10 cellular contexts compared by ENCODE assay signal in the genomic region with DNA sequence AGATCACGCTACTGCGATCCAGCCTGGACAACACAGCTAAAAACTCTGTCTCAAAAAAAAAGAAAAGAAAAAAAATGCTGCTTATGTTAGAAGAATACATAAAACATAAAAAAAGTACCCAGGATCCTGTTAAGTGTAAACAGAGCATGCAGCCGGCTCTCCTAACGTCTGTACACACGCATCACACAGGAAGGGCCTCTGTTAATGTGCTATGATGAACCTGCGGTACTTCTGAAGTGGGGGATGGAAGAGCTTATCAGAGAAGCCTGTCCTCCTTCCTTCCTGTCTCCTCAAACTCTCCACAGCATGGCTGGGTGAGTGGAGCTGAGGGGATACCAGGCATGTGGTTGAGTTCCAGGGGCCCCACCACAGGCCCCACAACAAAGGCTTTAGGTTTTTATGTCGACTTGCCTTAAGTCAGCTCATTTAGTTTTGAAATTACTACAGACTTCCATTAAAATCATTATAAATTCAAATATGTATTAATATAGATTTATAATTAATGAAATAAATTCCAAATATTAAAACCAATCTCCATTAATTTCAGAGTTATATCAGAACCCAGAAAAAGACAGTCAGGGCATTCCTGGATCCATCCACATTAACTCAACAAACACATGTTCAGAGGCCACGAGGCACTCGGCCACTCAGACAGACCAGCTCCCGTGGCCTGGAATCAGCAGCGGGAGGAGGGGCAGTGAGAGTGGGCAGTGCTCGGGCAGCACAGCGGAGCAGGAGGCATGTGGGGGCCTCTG. TPM values are rescaled to one million over a fixed set of nuclear protein-coding genes. Genes with fewer than 3 reads are reported as not detected.
A peak's percentile ranks its signal among the peaks of the same experiment; 100 is the strongest.
DNase-seq lines count a peak whose midpoint lies in the region; ATAC-seq and TF ChIP-seq lines count a peak whose summit lies in the region.
"Had no signal": no experiment of that assay in that cellular context is flagged by ENCODE, and none has a peak within 500 bp of the region (broad histone marks: within the 10 kb centered on the region; RNA-seq: fewer than 3 reads in every experiment).

No MANE protein-coding gene starts in this region.

- H3K36me3 ChIP-seq in WERI-Rb-1 = peaks cover 27% of the 10 kb centered on the region

- TF ChIP-seq CTCF in coronary artery (IDR thresholded peaks at IDR 0.05) (no peak), WERI-Rb-1 (IDR thresholded peaks at IDR 0.05; ENCODE audit: low read depth, low read length) (no peak)

- no peaks in the 10 kb centered on the region for H3K27me3 ChIP-seq in WERI-Rb-1 (ENCODE audit: insufficient read depth, low read depth, severe bottlenecking)

- no peak overlapping the region for H3K27ac ChIP-seq in coronary artery
- H3K27ac ChIP-seq in WERI-Rb-1 = no peak overlapping the region

- peaks cover 56% of the 10 kb centered on the region for H3K4me1 Mint-ChIP-seq in activated CD4-positive, alpha-beta T cell treated with anti-CD3 and anti-CD28 coated beads, Interleukin-2, amount 10 ng/mL, durations not matched to agents 24 days and 14 days

- H3K36me3 Mint-ChIP-seq in activated CD4-positive, alpha-beta T cell treated with anti-CD3 and anti-CD28 coated beads, Interleukin-2, amount 10 ng/mL, durations not matched to agents 24 days and 14 days (ENCODE audit: low read depth) = peaks cover 27% of the 10 kb centered on the region
- peaks cover 11 to 16% of the 10 kb centered on the region in 2 donors for H3K36me3 Mint-ChIP-seq in activated naive CD4-positive, alpha-beta T cell treated with anti-CD3 and anti-CD28 coated beads, Interleukin-2, amount 50 U/mL, for 72 hours

- no peaks in the 10 kb centered on the region for H3K27me3 Mint-ChIP-seq in activated CD4-positive, alpha-beta T cell treated with anti-CD3 and anti-CD28 coated beads, Interleukin-2, amount 10 ng/mL, durations not matched to agents 24 days and 14 days

- intact Hi-C loops in activated CD4-positive, alpha-beta T cell treated with anti-CD3 and anti-CD28 coated beads, Interleukin-2, amount 10 ng/mL, durations not matched to agents 24 days and 14 days (cut with micrococcal nuclease) = loop anchor here (5.0 kb wide), 1 partner anchor 104 kb away; the partner anchor contains the start of gene FASN

- no peak overlapping the region for H3K4me3 ChIP-seq in coronary artery
- H3K4me3 ChIP-seq in WERI-Rb-1 (ENCODE audit: low read depth, low read length) = no peak overlapping the region

- H3K4me3 Mint-ChIP-seq in activated CD4-positive, alpha-beta T cell treated with anti-CD3 and anti-CD28 coated beads, Interleukin-2, amount 10 ng/mL, durations not matched to agents 24 days and 14 days = peak overlapping the region; percentile 61
- H3K4me3 Mint-ChIP-seq: brain had no signal

- peak; percentile 81 to 90 for ATAC-seq in activated naive CD4-positive, alpha-beta T cell treated with anti-CD3 and anti-CD28 coated beads, Interleukin-2, amount 50 U/mL, for 72 hours
- ATAC-seq: left colon had no signal

- peak overlapping the region; percentile 84 for H3K27ac Mint-ChIP-seq in activated CD4-positive, alpha-beta T cell treated with anti-CD3 and anti-CD28 coated beads, Interleukin-2, amount 10 ng/mL, durations not matched to agents 24 days and 14 days
- peak overlapping the region; percentile 56 to 70 for H3K27ac Mint-ChIP-seq in activated naive CD4-positive, alpha-beta T cell treated with anti-CD3 and anti-CD28 coated beads, Interleukin-2, amount 50 U/mL, for 72 hours
- H3K27ac Mint-ChIP-seq: brain had no signal

- no peaks in the 10 kb centered on the region for H3K9me3 ChIP-seq in WERI-Rb-1 (ENCODE audit: severe bottlenecking)

- H3K9me3 Mint-ChIP-seq in activated CD4-positive, alpha-beta T cell treated with anti-CD3 and anti-CD28 coated beads, Interleukin-2, amount 10 ng/mL, durations not matched to agents 24 days and 14 days = no peaks in the 10 kb centered on the region
- H3K9me3 Mint-ChIP-seq in activated naive CD4-positive, alpha-beta T cell treated with anti-CD3 and anti-CD28 coated beads, Interleukin-2, amount 50 U/mL, for 72 hours = no peaks in the 10 kb centered on the region
- H3K9me3 Mint-ChIP-seq: brain had no signal

- DNase-seq in NCI-H2081 treated with DMSO at 0.1 percent for 48 hours (lab: John Stamatoyannopoulos, UW) = peak; percentile 23
- peak; percentile 92 for DNase-seq in activated CD4-positive, alpha-beta T cell treated with anti-CD3 and anti-CD28 coated beads, Interleukin-2, amount 10 ng/mL, durations not matched to agents 24 days and 14 days
- peak; percentile 66 to 71 for DNase-seq in activated naive CD4-positive, alpha-beta T cell treated with anti-CD3 and anti-CD28 coated beads, Interleukin-2, amount 50 U/mL, for 72 hours (ENCODE audit: low spot score in 2 of 2)
- peak; percentile 30 to 41 for DNase-seq in stimulated activated CD8-positive, alpha-beta memory T cell treated with anti-CD3 and anti-CD28 coated beads, Interleukin-2, amount 100 ng/mL, for 1 hour (ENCODE audit: low read depth in 2 of 2)
- DNase-seq in coronary artery (ENCODE audit: low spot score) = no peak
- DNase-seq in WERI-Rb-1 = no peak
- DNase-seq in midbrain (lab: John Stamatoyannopoulos, UW) = no peak
- DNase-seq in NCI-H1048 (lab: John Stamatoyannopoulos, UW) = no peak
- DNase-seq: left colon had no signal

RNA-seq across cellular contexts. Expression of gene CCDC57, which starts 11.7 kb away (rescaled TPM):
- total RNA-seq in activated CD4-positive, alpha-beta T cell treated with anti-CD3 and anti-CD28 coated beads, Interleukin-2, amount 10 ng/mL, durations not matched to agents 24 days and 14 days = 56.0 and 58.4 TPM in 2 replicates
- 10 to 100 TPM; 34.6 to 51.3 TPM for total RNA-seq in activated naive CD4-positive, alpha-beta T cell treated with anti-CD3 and anti-CD28 coated beads, Interleukin-2, amount 50 U/mL, for 72 hours

RNA-seq across cellular contexts. Expression of gene SLC16A3, which starts 27.9 kb away (rescaled TPM):
- total RNA-seq in activated CD4-positive, alpha-beta T cell treated with anti-CD3 and anti-CD28 coated beads, Interleukin-2, amount 10 ng/mL, durations not matched to agents 24 days and 14 days = 162 and 171 TPM in 2 replicates
- total RNA-seq in activated naive CD4-positive, alpha-beta T cell treated with anti-CD3 and anti-CD28 coated beads, Interleukin-2, amount 50 U/mL, for 72 hours = 100 to 1,000 TPM in 1 of 2 donors, 1 to 10 TPM in 1; 8.6 to 197 TPM

Comparison
In these comparisons a context has a peak if more than half of its experiments do, and no peak if none do; other contexts are left out.
1. DNase-seq: peak in NCI-H2081 treated with DMSO at 0.1 percent for 48 hours (single experiment), activated CD4-positive, alpha-beta T cell treated with anti-CD3 and anti-CD28 coated beads, Interleukin-2, amount 10 ng/mL, durations not matched to agents 24 days and 14 days (single experiment), activated naive CD4-positive, alpha-beta T cell treated with anti-CD3 and anti-CD28 coated beads, Interleukin-2, amount 50 U/mL, for 72 hours (2 of 2) and stimulated activated CD8-positive, alpha-beta memory T cell treated with anti-CD3 and anti-CD28 coated beads, Interleukin-2, amount 100 ng/mL, for 1 hour (2 of 2); none in coronary artery (single experiment), WERI-Rb-1 (single experiment), midbrain (single experiment) and NCI-H1048 (single experiment).